1 cellular context compared by ENCODE assay signal in the genomic region with DNA sequence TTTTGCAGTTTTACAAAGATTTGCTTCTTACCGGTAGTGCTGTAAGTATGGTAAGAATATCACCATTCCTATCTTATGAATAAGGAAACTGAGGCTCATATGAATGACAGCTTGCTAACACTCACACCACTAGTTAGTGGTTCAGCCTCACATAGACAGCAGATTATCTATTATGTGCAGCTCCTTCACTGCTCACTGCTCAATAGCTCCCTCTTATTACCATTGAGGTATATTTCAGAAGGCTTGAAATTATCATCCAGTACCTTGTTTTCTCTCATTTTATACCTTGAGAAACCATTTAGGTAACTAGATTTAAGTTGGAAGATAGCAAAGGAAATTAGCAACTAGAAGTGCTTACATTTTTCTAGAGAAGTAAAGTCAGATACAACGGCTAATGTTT.
TF ChIP-seq lines count a peak whose summit lies in the region.

No MANE protein-coding gene starts in this region.

TF ChIP-seq in A549, 52 proteins besides CTCF, POLR2A, EP300 and RAD21 (continued from another document):
- TF ChIP-seq HOXB5 (CRISPR knock-in tag; IDR thresholded peaks at IDR 0.05) (no peak), KDM5A (IDR thresholded peaks at IDR 0.05) (no peak), RCOR1 (IDR thresholded peaks at IDR 0.05; ENCODE audit: low read depth, low read length) (no peak)
